31 cellular contexts compared by ENCODE assay signal in the genomic region with DNA sequence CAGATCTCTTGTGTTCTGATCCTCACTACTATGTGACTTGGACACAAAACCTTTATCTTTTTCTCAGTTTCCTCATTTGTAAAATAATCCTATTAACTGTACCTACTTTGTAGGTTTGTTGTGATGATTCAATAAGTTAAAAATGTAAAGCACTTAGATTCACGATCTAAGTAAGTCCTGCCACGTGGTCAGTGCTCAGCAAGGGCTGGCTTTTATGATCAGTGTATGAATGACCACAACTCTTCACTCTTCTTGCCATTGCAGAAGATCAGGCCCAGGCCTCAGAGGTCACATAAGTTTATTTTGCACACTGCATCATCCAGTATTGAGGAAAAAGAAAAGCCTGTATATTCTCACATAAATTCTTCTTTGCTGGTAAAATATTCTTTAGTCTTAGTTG.
A peak's percentile ranks its signal among the peaks of the same experiment; 100 is the strongest.
DNase-seq lines count a peak whose midpoint lies in the region; ATAC-seq and TF ChIP-seq lines count a peak whose summit lies in the region.
"Had no signal": no experiment of that assay in that cellular context is flagged by ENCODE, and none has a peak within 500 bp of the region (broad histone marks: within the 10 kb centered on the region; RNA-seq: fewer than 3 reads in every experiment).

No MANE protein-coding gene starts in this region.

- CTCF ChIA-PET in mammary epithelial cell (lab: Charles Lee; ENCODE audit: low non-redundant PET), result no interaction called here
- CTCF ChIA-PET in RWPE1 (lab: Yijun Ruan, JAX), result interaction anchor here (0.6 kb wide), 1 partner anchor 54 kb away, joined by 3 read pairs; no protein-coding TSS in a partner anchor

- no peak overlapping the region for H2AFZ ChIP-seq in mammary epithelial cell (ENCODE audit: low read depth, low read length)
- H2AFZ ChIP-seq: GM23338, hepatocyte, PC-9 had no signal

- no peaks in the 10 kb centered on the region for H3K27me3 ChIP-seq in mammary epithelial cell (ENCODE audit: insufficient read depth, low read length)
- no peaks in the 10 kb centered on the region for H3K27me3 ChIP-seq in breast epithelium
- no peaks in the 10 kb centered on the region for H3K27me3 ChIP-seq in body of pancreas
- H3K27me3 ChIP-seq: dorsolateral prefrontal cortex, hepatocyte, ovary, thyroid gland had no signal

- BruUV-seq in mammary epithelial cell (replicated peaks; lab: Mats Ljungman, UMichigan), result no TSS peak

- intact Hi-C loops in mammary epithelial cell (cut with micrococcal nuclease), result no loop called here
- intact Hi-C loops in breast epithelium (cut with DNase I; ENCODE audit: low total_unique reads), result no loop called here
- intact Hi-C loops in body of pancreas (cut with DNase I), result no loop called here

- H3K36me3 ChIP-seq in mammary epithelial cell (ENCODE audit: insufficient read depth, low read length), result no peaks in the 10 kb centered on the region
- no peaks in the 10 kb centered on the region for H3K36me3 ChIP-seq in breast epithelium
- no peaks in the 10 kb centered on the region for H3K36me3 ChIP-seq in body of pancreas (replicated peaks in 1 of 2; ENCODE audit: insufficient read depth in 1 of 2, low read depth in 2 of 2)
- H3K36me3 ChIP-seq: ovary, thyroid gland had no signal

- H3K4me2 ChIP-seq in mammary epithelial cell (ENCODE audit: insufficient read depth, low read depth, low read length), result no peak overlapping the region
- H3K4me2 ChIP-seq: GM23338, hepatocyte, PC-9 had no signal

- H4K20me1 ChIP-seq in mammary epithelial cell (ENCODE audit: insufficient read depth, low read length), result no peaks in the 10 kb centered on the region

- POLR2A ChIA-PET in RWPE1 (lab: Yijun Ruan, JAX; ENCODE audit: low non-redundant PET), result no interaction called here

- H3K4me3 ChIP-seq in mammary epithelial cell (replicated peaks in 1 of 3; ENCODE audit: insufficient read depth in 1 of 3, low read depth in 2 of 3, low read length in 3 of 3) (no peak overlapping the region), breast epithelium (no peak overlapping the region), foreskin fibroblast (ENCODE audit: low read depth in 1 of 2, low read length in 2 of 2) (no peak overlapping the region), body of pancreas (no peak overlapping the region)
- H3K4me3 ChIP-seq: dorsolateral prefrontal cortex, GM23338, hepatocyte, ovary, PC-9, thyroid gland had no signal

- in situ Hi-C loops in mammary epithelial cell (cut with MboI; ENCODE audit: low sequenced_read_pairs in 2 of 2), result no loop called here

- no peak overlapping the region for H3K27ac ChIP-seq in mammary epithelial cell (ENCODE audit: insufficient read depth, low read depth, low read length)
- H3K27ac ChIP-seq in breast epithelium, result no peak overlapping the region
- no peak overlapping the region for H3K27ac ChIP-seq in RWPE1
- H3K27ac ChIP-seq in body of pancreas, result no peak overlapping the region
- H3K27ac ChIP-seq: 22Rv1, dorsolateral prefrontal cortex, hepatocyte, ovary, PC-9, thyroid gland had no signal

- H3K9me3 ChIP-seq in mammary epithelial cell (replicated peaks; ENCODE audit: insufficient read depth, low read length) (no peaks in the 10 kb centered on the region), breast epithelium (peaks cover 0 to 4% of the 10 kb centered on the region in 2 donors), body of pancreas (no peaks in the 10 kb centered on the region)
- H3K9me3 ChIP-seq: ovary, thyroid gland had no signal

- peak; percentile 13 for DNase-seq in mammary epithelial cell
- no peak for DNase-seq in breast epithelium (ENCODE audit: low spot score in 2 of 2)
- DNase-seq in RWPE1 (ENCODE audit: low spot score), result peak; percentile 1
- peak; percentile 38 to 39 for DNase-seq in foreskin fibroblast
- no peak for DNase-seq in activated gamma-delta T cell (lab: John Stamatoyannopoulos, UW)
- no peak for DNase-seq in stimulated activated CD4-positive, alpha-beta T cell treated with anti-CD3 and anti-CD28 coated beads, Interleukin-2, amount 100 ng/mL, for 24 hours
- no peak for DNase-seq in NCI-H526 (lab: John Stamatoyannopoulos, UW)
- DNase-seq in body of pancreas, result no peak
- DNase-seq: activated CD4-positive, alpha-beta T cell treated with anti-CD3 and anti-CD28 coated beads, Interleukin-2, amount 50 U/mL, for 1 hour; activated CD8-positive, alpha-beta memory T cell treated with anti-CD3 and anti-CD28 coated beads, Interleukin-2, amount 10 ng/mL, durations not matched to agents 7 days and 5 days; activated naive CD4-positive, alpha-beta T cell treated with anti-CD3 and anti-CD28 coated beads, Interleukin-2, amount 10 ng/mL, durations not matched to agents 7 days and 5 days; AML-193; amygdala; CD4-positive, alpha-beta memory T cell; DMS 273 treated with DMSO at 0.1 percent for 48 hours; dorsolateral prefrontal cortex; foreskin melanocyte; left ventricle myocardium superior; natural killer cell; NCI-H2081; NCI-H446 treated with DMSO at 0.1 percent for 48 hours; ovary; PC-9; right cardiac atrium; SIG-M5; SW 1271; thyroid gland had no signal

- 60% methylated on average over 2 of the region's 2 CpGs for WGBS in mammary epithelial cell (ENCODE audit: low coverage, missing lambda C conversion rate)
- WGBS in body of pancreas, 2 donors, result 46 to 54% methylated on average over 2 of the region's 2 CpGs

- TF ChIP-seq POLR2A in breast epithelium (IDR thresholded peaks at IDR 0.05) (no peak), body of pancreas (IDR thresholded peaks at IDR 0.05) (no peak)

- ATAC-seq in body of pancreas, result no peak
- ATAC-seq: activated CD8-positive, alpha-beta memory T cell treated with anti-CD3 and anti-CD28 coated beads, Interleukin-2, amount 10 ng/mL, durations not matched to agents 7 days and 5 days; GM23338; left ventricle myocardium superior; natural killer cell; right cardiac atrium; WTC11 had no signal

- H3K79me2 ChIP-seq in mammary epithelial cell (ENCODE audit: insufficient read depth, low read length), result no peaks in the 10 kb centered on the region
- H3K79me2 ChIP-seq: hepatocyte had no signal

- dilution Hi-C loops in mammary epithelial cell (cut with HindIII; ENCODE audit: low sequenced_read_pairs), result no loop called here

- no peak for TF ChIP-seq CTCF in mammary epithelial cell (conservative IDR thresholded peaks at IDR 0.05 in 1 of 2, IDR thresholded peaks at IDR 0.05 in 1 of 2; ENCODE audit: extremely low read depth in 1 of 2, insufficient read depth in 1 of 2, low read depth in 1 of 2, low read length in 2 of 2)
- no peak for TF ChIP-seq CTCF in breast epithelium (IDR thresholded peaks at IDR 0.05)
- TF ChIP-seq CTCF in RWPE1 (conservative IDR thresholded peaks at IDR 0.05; ENCODE audit: low read depth), result no peak
- TF ChIP-seq CTCF in foreskin fibroblast (IDR thresholded peaks at IDR 0.05; ENCODE audit: low read depth, low read length), result no peak
- no peak for TF ChIP-seq CTCF in body of pancreas (IDR thresholded peaks at IDR 0.05)

- no peaks in the 10 kb centered on the region for H3K4me1 ChIP-seq in mammary epithelial cell (ENCODE audit: insufficient read depth, low read length)
- H3K4me1 ChIP-seq in breast epithelium, result no peaks in the 10 kb centered on the region
- H3K4me1 ChIP-seq in body of pancreas, result no peaks in the 10 kb centered on the region
- H3K4me1 ChIP-seq: thyroid gland had no signal

- no peak overlapping the region for H3K9ac ChIP-seq in mammary epithelial cell (ENCODE audit: insufficient read depth, low read length)

Comparison
In these comparisons a context has a peak if more than half of its experiments do, and no peak if none do; other contexts are left out.
1. DNase-seq: peak in mammary epithelial cell (single experiment), RWPE1 (single experiment) and foreskin fibroblast (2 of 2); none in breast epithelium (0 of 2), activated gamma-delta T cell (single experiment), stimulated activated CD4-positive, alpha-beta T cell treated with anti-CD3 and anti-CD28 coated beads, Interleukin-2, amount 100 ng/mL, for 24 hours (0 of 2), NCI-H526 (0 of 2) and body of pancreas (0 of 4).